11 cellular contexts compared by ENCODE assay signal in the genomic region with DNA sequence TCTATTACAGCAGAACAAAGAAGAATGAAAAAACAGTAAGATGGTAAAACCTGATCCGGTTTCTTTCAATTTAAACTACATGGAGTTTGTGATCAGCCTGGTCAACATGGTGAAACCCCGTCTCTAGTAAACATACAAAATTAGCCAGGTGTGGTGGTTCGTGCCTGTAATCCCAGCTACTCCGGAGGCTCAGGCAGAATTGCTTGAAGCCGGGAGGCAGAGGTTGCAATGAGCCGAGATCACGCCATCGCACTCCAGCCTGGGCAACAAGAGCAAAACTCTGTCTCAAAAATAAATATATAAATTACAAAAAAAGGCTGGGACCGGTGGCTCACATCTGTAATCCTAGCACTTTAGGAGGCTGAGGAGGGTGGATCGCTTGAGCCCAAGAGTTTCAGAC. TPM values are rescaled to one million over a fixed set of nuclear protein-coding genes. Genes with fewer than 3 reads are reported as not detected.
DNase-seq lines count a peak whose midpoint lies in the region; ATAC-seq and TF ChIP-seq lines count a peak whose summit lies in the region.
"Not testable (repeated sequence)": the region's sequence is repeated elsewhere in the genome, so short reads cannot be mapped to it uniquely, and the experiment has no call there.
"Had no signal": no experiment of that assay in that cellular context is flagged by ENCODE, and none has a peak within 500 bp of the region (broad histone marks: within the 10 kb centered on the region; RNA-seq: fewer than 3 reads in every experiment).

No MANE protein-coding gene starts in this region.

- H3K27ac ChIP-seq in DOHH2 (ENCODE audit: low read depth, low read length); fibroblast of lung (ENCODE audit: insufficient read depth, low read length): not testable (repeated sequence)
- H3K27ac ChIP-seq in Panc1 (ENCODE audit: low read length) (0 out of 2 replicates have a peak overlapping the region, but pooled peaks have one; percentile 1), breast epithelium (peak overlapping the region in 1 of 2 donors; percentile 62), mucosa of rectum (ENCODE audit: low read depth in 2 of 2, low read length in 2 of 2) (peak overlapping the region; percentile 61 to 67)

- H3K4me3 ChIP-seq in DOHH2 (ENCODE audit: low read length) (0 out of 2 replicates have a peak overlapping the region, but pooled peaks have one; percentile 20), Panc1 (ENCODE audit: low read depth in 2 of 2, low read length in 2 of 2) (peak overlapping the region; percentile 93 to 98), breast epithelium (peak overlapping the region in 2 of 3 donors; percentile 20 to 94), fibroblast of lung (replicated peaks in 1 of 4; ENCODE audit: control extremely low read depth in 1 of 4, insufficient read depth in 1 of 4, low read depth in 3 of 4, low read length in 4 of 4) (peak overlapping the region in 1 of 4 experiments; percentile 28), mucosa of rectum (ENCODE audit: low read length in 2 of 2) (peak overlapping the region; percentile 37 to 46), skeletal muscle cell (ENCODE audit: low read depth, low read length) (peak overlapping the region; percentile 9)

- H3K9ac ChIP-seq in fibroblast of lung (ENCODE audit: insufficient read depth, low read length): not testable (repeated sequence)
- peak overlapping the region in 1 of 2 donors; percentile 30 for H3K9ac ChIP-seq in mucosa of rectum (ENCODE audit: low read depth in 1 of 2, low read length in 2 of 2)

- H3K9me3 Mint-ChIP-seq in activated CD8-positive, alpha-beta memory T cell treated with anti-CD3 and anti-CD28 coated beads, Interleukin-2, amount 10 ng/mL, durations not matched to agents 7 days and 5 days (ENCODE audit: low read depth): not testable (repeated sequence)

- H3K27ac Mint-ChIP-seq in activated CD8-positive, alpha-beta memory T cell treated with anti-CD3 and anti-CD28 coated beads, Interleukin-2, amount 10 ng/mL, durations not matched to agents 7 days and 5 days: not testable (repeated sequence)

- H3K4me2 ChIP-seq in DOHH2 (ENCODE audit: low read length) (peak overlapping the region; percentile 5; the same call in 1 of the 2 replicates), fibroblast of lung (ENCODE audit: extremely low read depth, insufficient read depth, low read length) (peak overlapping the region; percentile 84)

- not testable (repeated sequence) for TF ChIP-seq CTCF in DOHH2 (IDR thresholded peaks at IDR 0.05; ENCODE audit: low read depth, low read length, poor library complexity, severe bottlenecking); Panc1 (IDR thresholded peaks at IDR 0.05); breast epithelium (IDR thresholded peaks at IDR 0.05); fibroblast of lung (conservative IDR thresholded peaks at IDR 0.05 in 1 of 2, IDR thresholded peaks at IDR 0.05 in 1 of 2; ENCODE audit: low read depth in 1 of 2, low read length in 2 of 2)

- H3K9me3 ChIP-seq in DOHH2 (ENCODE audit: control insufficient read depth, insufficient read depth, low read length); Panc1 (ENCODE audit: control insufficient read depth, insufficient read depth, low read depth, low read length); breast epithelium; fibroblast of lung (ENCODE audit: control insufficient read depth, insufficient read depth, low read depth, low read length); mucosa of rectum (ENCODE audit: control insufficient read depth in 2 of 2, low read length in 2 of 2): not testable (repeated sequence)

- H3K4me1 Mint-ChIP-seq in activated CD8-positive, alpha-beta memory T cell treated with anti-CD3 and anti-CD28 coated beads, Interleukin-2, amount 10 ng/mL, durations not matched to agents 7 days and 5 days: peaks cover 45% of the 10 kb centered on the region

- peaks cover 83% of the 10 kb centered on the region for H3K36me3 ChIP-seq in DOHH2 (ENCODE audit: control insufficient read depth, low read length)
- peaks cover 57% of the 10 kb centered on the region for H3K36me3 ChIP-seq in Panc1 (ENCODE audit: control insufficient read depth, insufficient read depth, low read length)
- H3K36me3 ChIP-seq in breast epithelium: not testable (repeated sequence)
- peaks cover 16% of the 10 kb centered on the region for H3K36me3 ChIP-seq in fibroblast of lung (ENCODE audit: control insufficient read depth, insufficient read depth, low read length)
- H3K36me3 ChIP-seq in mucosa of rectum (ENCODE audit: control insufficient read depth in 2 of 2, insufficient read depth in 2 of 2, low read length in 2 of 2): peaks cover 32 to 41% of the 10 kb centered on the region in 2 donors

- peaks cover 17% of the 10 kb centered on the region for H4K20me1 ChIP-seq in DOHH2 (ENCODE audit: control insufficient read depth, insufficient read depth, low read depth, low read length)
- H4K20me1 ChIP-seq in fibroblast of lung (ENCODE audit: control insufficient read depth, extremely low read depth, insufficient read depth, low read length): not testable (repeated sequence)

- H3K79me2 ChIP-seq in DOHH2 (ENCODE audit: control insufficient read depth, low read length): peaks cover 80% of the 10 kb centered on the region
- peaks cover 55% of the 10 kb centered on the region for H3K79me2 ChIP-seq in fibroblast of lung (ENCODE audit: control insufficient read depth, insufficient read depth, low read length)

- not testable (repeated sequence) for H3F3A ChIP-seq in DOHH2 (ENCODE audit: control insufficient read depth, insufficient read depth)

- peaks cover 41% of the 10 kb centered on the region for H3K4me1 ChIP-seq in DOHH2 (ENCODE audit: control insufficient read depth, low read length)
- peaks cover 27% of the 10 kb centered on the region for H3K4me1 ChIP-seq in Panc1 (ENCODE audit: control insufficient read depth, insufficient read depth, low read length)
- H3K4me1 ChIP-seq in breast epithelium: peaks cover 12 to 19% of the 10 kb centered on the region in 2 donors
- peaks cover 12% of the 10 kb centered on the region for H3K4me1 ChIP-seq in fibroblast of lung (ENCODE audit: control insufficient read depth, extremely low read depth, insufficient read depth, low read length)
- H3K4me1 ChIP-seq in mucosa of rectum (ENCODE audit: control insufficient read depth in 2 of 2, insufficient read depth in 2 of 2, low read length in 2 of 2): peaks cover 35 to 49% of the 10 kb centered on the region in 2 donors

- not testable (repeated sequence) for BruUV-seq in Panc1 (replicated peaks; lab: Mats Ljungman, UMichigan)

- H3K27me3 ChIP-seq in DOHH2 (ENCODE audit: control insufficient read depth, low read length); Panc1 (ENCODE audit: control insufficient read depth, insufficient read depth, low read length); breast epithelium; fibroblast of lung (ENCODE audit: control insufficient read depth, insufficient read depth, low read length); mucosa of rectum (ENCODE audit: control insufficient read depth in 2 of 2, insufficient read depth in 2 of 2, low read length in 2 of 2): not testable (repeated sequence)

- in situ Hi-C loops in Panc1 (cut with HindIII; ENCODE audit: low pct_unique_long_range_greater_than_20kb, low sequenced_read_pairs): not testable (repeated sequence)

- intact Hi-C loops in Panc1 (cut with micrococcal nuclease; ENCODE audit: unreplicated experiment); breast epithelium (cut with DNase I; ENCODE audit: low total_unique reads): not testable (repeated sequence)

- CTCF ChIA-PET in Panc1 (lab: Charles Lee): interaction anchor here (0.6 kb wide), 1 partner anchor 136 kb away, joined by 4 read pairs; no protein-coding TSS in a partner anchor
- CTCF ChIA-PET in activated CD8-positive, alpha-beta memory T cell treated with anti-CD3 and anti-CD28 coated beads, Interleukin-2, amount 10 ng/mL, durations not matched to agents 7 days and 5 days (lab: Charles Lee): interaction anchor here (0.7 to 2.4 kb wide), 6 partner anchors 8 to 59 kb away, joined by 3 to 9 read pairs (median 4); no protein-coding TSS in a partner anchor

- not testable (repeated sequence) for DNase-seq in Panc1 (ENCODE audit: low read depth, low spot score); activated CD8-positive, alpha-beta memory T cell treated with anti-CD3 and anti-CD28 coated beads, Interleukin-2, amount 10 ng/mL, durations not matched to agents 7 days and 5 days; breast epithelium (ENCODE audit: low spot score in 2 of 2); fibroblast of lung (ENCODE audit: low read depth in 2 of 2); skeletal muscle cell (ENCODE audit: low read depth)

- ATAC-seq in Panc1; activated CD8-positive, alpha-beta memory T cell treated with anti-CD3 and anti-CD28 coated beads, Interleukin-2, amount 10 ng/mL, durations not matched to agents 7 days and 5 days: not testable (repeated sequence)

- not testable (repeated sequence) for TF ChIP-seq POLR2A in breast epithelium (IDR thresholded peaks at IDR 0.05)

- POLR2A ChIA-PET in Panc1 (lab: Charles Lee): interaction anchor here (0.6 kb wide), 1 partner anchor 61 kb away, joined by 3 read pairs; no protein-coding TSS in a partner anchor

- H3K4me3 Mint-ChIP-seq in activated CD8-positive, alpha-beta memory T cell treated with anti-CD3 and anti-CD28 coated beads, Interleukin-2, amount 10 ng/mL, durations not matched to agents 7 days and 5 days: peak overlapping the region; percentile 58

- peaks cover 53% of the 10 kb centered on the region for H3K36me3 Mint-ChIP-seq in activated CD8-positive, alpha-beta memory T cell treated with anti-CD3 and anti-CD28 coated beads, Interleukin-2, amount 10 ng/mL, durations not matched to agents 7 days and 5 days

- not testable (repeated sequence) for H3K27me3 Mint-ChIP-seq in activated CD8-positive, alpha-beta memory T cell treated with anti-CD3 and anti-CD28 coated beads, Interleukin-2, amount 10 ng/mL, durations not matched to agents 7 days and 5 days

- not testable (repeated sequence) for H2AFZ ChIP-seq in fibroblast of lung (ENCODE audit: low read length)

- not testable (repeated sequence) for H3K9me2 ChIP-seq in DOHH2 (replicated peaks; ENCODE audit: control insufficient read depth, low read length)

RNA-seq across cellular contexts. Expression of gene KHDC4, which starts 3.5 kb away (rescaled TPM):
- total RNA-seq in Panc1 (2021; ENCODE audit: unreplicated experiment) (80.4 TPM), breast epithelium (10 to 100 TPM; 52.0 to 81.5 (median 64.2) TPM), fibroblast of lung (18.2 and 24.6 TPM in 2 replicates)
- 33.3 TPM for polyA plus RNA-seq in Panc1 (2012; ENCODE audit: insufficient read length)
- total RNA-seq in activated CD8-positive, alpha-beta memory T cell treated with anti-CD3 and anti-CD28 coated beads, Interleukin-2, amount 10 ng/mL, durations not matched to agents 7 days and 5 days: 10 to 100 TPM; 80.2 to 99.4 TPM
- 19.5 and 25.4 TPM in 2 replicates for polyA plus RNA-seq in fibroblast of lung
- 9.0 and 10.4 TPM in 2 replicates for polyA plus RNA-seq in fibroblast of lung (2012)
- 4.9 and 22.7 TPM in 2 replicates for polyA minus RNA-seq in fibroblast of lung (ENCODE audit: low replicate concordance)

RNA-seq across cellular contexts. Expression of gene RXFP4, which starts 10.7 kb away (rescaled TPM):
- total RNA-seq in Panc1 (2021; ENCODE audit: unreplicated experiment) (8.0 TPM), breast epithelium (not detected), fibroblast of lung (not detected in 2 replicates)
- 12.6 TPM for polyA plus RNA-seq in Panc1 (2012; ENCODE audit: insufficient read length)
- not detected for total RNA-seq in activated CD8-positive, alpha-beta memory T cell treated with anti-CD3 and anti-CD28 coated beads, Interleukin-2, amount 10 ng/mL, durations not matched to agents 7 days and 5 days
- not detected in 2 replicates for polyA plus RNA-seq in fibroblast of lung
- not detected in 2 replicates for polyA plus RNA-seq in fibroblast of lung (2012)
- not detected in 2 replicates for polyA minus RNA-seq in fibroblast of lung (ENCODE audit: low replicate concordance)
- total RNA-seq: aorta, H7, left cardiac atrium, right atrium auricular region had no signal
- polyA plus RNA-seq: aorta had no signal

RNA-seq across cellular contexts. Expression of gene RIT1, which starts 19.6 kb away (rescaled TPM):
- total RNA-seq in Panc1 (2021; ENCODE audit: unreplicated experiment): 28.1 TPM
- 26.5 TPM for polyA plus RNA-seq in Panc1 (2012; ENCODE audit: insufficient read length)
- 10 to 100 TPM; 24.0 to 24.7 TPM for total RNA-seq in activated CD8-positive, alpha-beta memory T cell treated with anti-CD3 and anti-CD28 coated beads, Interleukin-2, amount 10 ng/mL, durations not matched to agents 7 days and 5 days
- total RNA-seq in breast epithelium: 10 to 100 TPM; 29.2 to 32.6 (median 29.4) TPM
- total RNA-seq in fibroblast of lung: 25.2 and 33.4 TPM in 2 replicates
- 51.0 and 56.8 TPM in 2 replicates for polyA plus RNA-seq in fibroblast of lung
- 27.7 and 28.5 TPM in 2 replicates for polyA plus RNA-seq in fibroblast of lung (2012)
- polyA minus RNA-seq in fibroblast of lung (ENCODE audit: low replicate concordance): 7.9 and 10.4 TPM in 2 replicates

RNA-seq across cellular contexts. Expression of gene ARHGEF2, which starts 47.6 kb away (rescaled TPM):
- total RNA-seq in Panc1 (2021; ENCODE audit: unreplicated experiment) (87.0 TPM), breast epithelium (10 to 100 TPM; 81.8 to 93.7 (median 90.4) TPM), fibroblast of lung (208 and 276 TPM in 2 replicates)
- 90.6 TPM for polyA plus RNA-seq in Panc1 (2012; ENCODE audit: insufficient read length)
- 100 to 1,000 TPM; 159 to 161 TPM for total RNA-seq in activated CD8-positive, alpha-beta memory T cell treated with anti-CD3 and anti-CD28 coated beads, Interleukin-2, amount 10 ng/mL, durations not matched to agents 7 days and 5 days
- 93.9 and 103 TPM in 2 replicates for polyA plus RNA-seq in fibroblast of lung
- polyA plus RNA-seq in fibroblast of lung (2012): 48.5 and 77.3 TPM in 2 replicates
- 121 and 150 TPM in 2 replicates for polyA minus RNA-seq in fibroblast of lung (ENCODE audit: low replicate concordance)
